ENCODE assay signal across 12 cellular contexts in the genomic region with DNA sequence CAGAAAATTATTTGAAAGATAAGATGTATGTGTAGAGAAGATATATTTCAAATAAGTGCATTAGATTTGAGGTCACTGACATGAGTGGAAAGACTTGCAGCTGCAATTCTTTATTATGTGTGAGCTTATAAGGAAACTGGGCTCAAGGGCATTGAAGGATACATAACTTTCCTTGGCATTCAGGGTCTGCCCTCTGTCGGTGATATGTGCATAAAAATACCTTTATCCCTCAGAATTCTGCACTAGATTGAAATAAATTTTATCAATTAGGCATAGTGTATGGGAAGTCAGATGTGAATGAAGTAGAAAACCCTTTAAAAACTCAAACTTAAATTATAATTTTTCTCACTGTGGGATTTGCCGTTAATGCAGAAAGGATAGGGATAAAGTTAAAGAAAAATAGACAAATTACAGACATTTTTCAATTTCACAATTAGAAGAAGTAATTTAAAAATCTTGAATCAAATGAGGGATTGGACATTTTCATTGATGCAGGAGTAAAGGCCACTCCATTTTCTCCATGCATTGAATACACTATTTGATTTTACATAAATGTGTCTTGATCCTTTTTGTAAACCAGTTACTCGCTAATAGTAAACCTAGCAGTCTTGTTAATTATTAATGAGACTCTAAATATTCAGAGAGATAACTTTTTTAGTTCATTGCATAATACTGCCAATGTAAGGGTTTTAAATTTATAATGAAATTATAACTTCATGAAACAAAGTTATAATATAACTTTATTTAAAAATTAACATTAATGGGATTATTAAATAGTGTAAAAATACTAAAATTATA. TPM values are rescaled to one million over a fixed set of nuclear protein-coding genes. Genes with fewer than 3 reads are reported as not detected.
DNase-seq lines count a peak whose midpoint lies in the region; FAIRE-seq and TF ChIP-seq lines count a peak whose summit lies in the region.
"Had no signal": no experiment of that assay in that cellular context is flagged by ENCODE, and none has a peak within 500 bp of the region (broad histone marks: within the 10 kb centered on the region; RNA-seq: fewer than 3 reads in every experiment).

No MANE protein-coding gene starts in this region.

- H4K91ac ChIP-seq in neuronal stem cell (ENCODE audit: low read depth, low read length, poor library complexity): no peak overlapping the region

- no peak overlapping the region for H2BK120ac ChIP-seq in neuronal stem cell (ENCODE audit: low read depth, low read length)

- H4K20me1 ChIP-seq in OCI-LY3 (ENCODE audit: insufficient read depth, low read length) (no peaks in the 10 kb centered on the region), endothelial cell of umbilical vein (replicated peaks; ENCODE audit: control insufficient read depth, extremely low read depth, insufficient read depth, low read length) (no peaks in the 10 kb centered on the region)

- no peak overlapping the region for H3K23ac ChIP-seq in neuronal stem cell (ENCODE audit: low read depth, low read length, poor library complexity)

- TF ChIP-seq CTCF in OCI-LY3 (IDR thresholded peaks at IDR 0.05; ENCODE audit: low read depth, low read length) (peak; percentile 29), endothelial cell of umbilical vein (IDR thresholded peaks at IDR 0.05; ENCODE audit: extremely low read depth in 1 of 2, insufficient read depth in 1 of 2, low read depth in 1 of 2, low read length in 2 of 2) (no peak), parathyroid adenoma (IDR thresholded peaks at IDR 0.05) (peak; percentile 49)

- H3K9ac ChIP-seq in OCI-LY3 (ENCODE audit: low read length) (no peak overlapping the region), endothelial cell of umbilical vein (replicated peaks; ENCODE audit: extremely low read depth, insufficient read depth, low read length) (no peak overlapping the region), parathyroid adenoma (no peak overlapping the region), neuronal stem cell (ENCODE audit: low read depth, low read length, poor library complexity) (no peak overlapping the region)

- no peak overlapping the region for H3K4ac ChIP-seq in neuronal stem cell (ENCODE audit: low read length)

- H3K36me3 ChIP-seq in OCI-LY3 (replicated peaks; ENCODE audit: low read depth, low read length) (no peaks in the 10 kb centered on the region), endothelial cell of umbilical vein (ENCODE audit: control insufficient read depth in 2 of 2, extremely low read depth in 1 of 2, insufficient read depth in 2 of 2, low read length in 2 of 2) (no peaks in the 10 kb centered on the region), parathyroid adenoma (ENCODE audit: control insufficient read depth, insufficient read depth, low read length) (no peaks in the 10 kb centered on the region), neuronal stem cell (replicated peaks in 1 of 2; ENCODE audit: control insufficient read depth in 2 of 2, insufficient read depth in 2 of 2, low read length in 2 of 2) (no peaks in the 10 kb centered on the region)
- H3K36me3 ChIP-seq: thyroid gland had no signal

- no peak overlapping the region for H4K8ac ChIP-seq in neuronal stem cell (ENCODE audit: low read depth, low read length)

- no peaks in the 10 kb centered on the region for H3K9me1 ChIP-seq in endothelial cell of umbilical vein (replicated peaks; ENCODE audit: control insufficient read depth, extremely low read depth, insufficient read depth, low read length)

- DNase-seq in DMS53 (lab: John Stamatoyannopoulos, UW) (peak; percentile 34), DMS53 treated with DMSO at 0.1 percent for 48 hours (lab: John Stamatoyannopoulos, UW; ENCODE audit: unreplicated experiment) (no peak), endothelial cell of umbilical vein (ENCODE audit: low read depth, low spot score) (peak; percentile 18), neuronal stem cell (ENCODE audit: low spot score) (no peak), ecto neural progenitor cell (ENCODE audit: low spot score) (no peak), DMS114 treated with DMSO at 0.1 percent for 48 hours (lab: John Stamatoyannopoulos, UW; ENCODE audit: unreplicated experiment) (no peak)
- DNase-seq: NCI-H2171 treated with DMSO at 0.1 percent for 48 hours; stimulated activated CD4-positive, alpha-beta T cell treated with anti-CD3 and anti-CD28 coated beads, Interleukin-2, amount 100 ng/mL, for 48 hours; thyroid gland had no signal

- CTCF ChIA-PET in endothelial cell of umbilical vein (lab: Charles Lee): interaction anchor here (0.6 to 1.0 kb wide), 16 partner anchors 9 to 765 kb away, joined by 3 to 32 read pairs (median 3); a partner anchor contains a TSS

- no peak for FAIRE-seq in endothelial cell of umbilical vein (lab: Jason Lieb, UNC)

- H3K79me2 ChIP-seq in OCI-LY3 (ENCODE audit: low read length): no peaks in the 10 kb centered on the region
- no peaks in the 10 kb centered on the region for H3K79me2 ChIP-seq in endothelial cell of umbilical vein (ENCODE audit: control insufficient read depth, insufficient read depth, low read length)
- H3K79me2 ChIP-seq in parathyroid adenoma: no peaks in the 10 kb centered on the region

- H2AK5ac ChIP-seq in neuronal stem cell (ENCODE audit: low read depth, low read length): no peak overlapping the region

- H3K27ac ChIP-seq in OCI-LY3 (ENCODE audit: low read length) (no peak overlapping the region), endothelial cell of umbilical vein (ENCODE audit: insufficient read depth, low read depth, low read length) (no peak overlapping the region), parathyroid adenoma (no peak overlapping the region), neuronal stem cell (replicated peaks; ENCODE audit: low read length) (no peak overlapping the region)
- H3K27ac ChIP-seq: thyroid gland had no signal

- POLR2A ChIA-PET in endothelial cell of umbilical vein (lab: Charles Lee): interaction anchor here (0.5 kb wide), 1 partner anchor 622 kb away, joined by 3 read pairs; no protein-coding TSS in a partner anchor

- H3K27me3 ChIP-seq in OCI-LY3 (ENCODE audit: low read depth, low read length) (no peaks in the 10 kb centered on the region), endothelial cell of umbilical vein (ENCODE audit: control insufficient read depth in 2 of 2, insufficient read depth in 2 of 2, low read length in 2 of 2) (no peaks in the 10 kb centered on the region), parathyroid adenoma (ENCODE audit: control insufficient read depth, insufficient read depth, low read length) (no peaks in the 10 kb centered on the region), neuronal stem cell (ENCODE audit: control insufficient read depth in 3 of 3, insufficient read depth in 3 of 3, low read depth in 1 of 3, low read length in 3 of 3) (no peaks in the 10 kb centered on the region)
- H3K27me3 ChIP-seq: thyroid gland had no signal

- WGBS in neuronal stem cell (ENCODE audit: extremely low coverage in 2 of 2, insufficient read length in 2 of 2, insufficient replicate concordance in 1 of 2), 2 donors: no CpG with 5 or more reads among the region's 3 CpGs

- no peaks in the 10 kb centered on the region for H3K79me1 ChIP-seq in neuronal stem cell (ENCODE audit: low read depth, low read length)

- no peak overlapping the region for H2AFZ ChIP-seq in OCI-LY3 (ENCODE audit: low read depth, low read length)
- no peak overlapping the region for H2AFZ ChIP-seq in endothelial cell of umbilical vein (ENCODE audit: low read depth, low read length)
- H2AFZ ChIP-seq in parathyroid adenoma: no peak overlapping the region
- no peak overlapping the region for H2AFZ ChIP-seq in neuronal stem cell (ENCODE audit: low read length)

- dilution Hi-C loops in endothelial cell of umbilical vein (cut with MboI; ENCODE audit: extremely low pct_ligation_motif_present, low sequenced_read_pairs): no loop called here

- no TSS peak for BruUV-seq in endothelial cell of umbilical vein (replicated peaks; lab: Mats Ljungman, UMichigan)

- no peaks in the 10 kb centered on the region for H3K4me1 ChIP-seq in OCI-LY3 (ENCODE audit: low read length)
- H3K4me1 ChIP-seq in endothelial cell of umbilical vein (ENCODE audit: control insufficient read depth, extremely low read depth, insufficient read depth, low read length): peaks cover 5% of the 10 kb centered on the region
- no peaks in the 10 kb centered on the region for H3K4me1 ChIP-seq in parathyroid adenoma
- H3K4me1 ChIP-seq in neuronal stem cell (ENCODE audit: control insufficient read depth in 2 of 2, insufficient read depth in 1 of 2, low read depth in 1 of 2, low read length in 2 of 2): no peaks in the 10 kb centered on the region
- H3K4me1 ChIP-seq: thyroid gland had no signal

- no peak overlapping the region for H3K14ac ChIP-seq in neuronal stem cell (ENCODE audit: low read length)

- H2BK5ac ChIP-seq in neuronal stem cell (ENCODE audit: low read length): no peak overlapping the region

- H3K4me3 ChIP-seq in OCI-LY3 (ENCODE audit: low read length) (no peak overlapping the region), endothelial cell of umbilical vein (replicated peaks in 1 of 3; ENCODE audit: insufficient read depth in 1 of 3, low read depth in 1 of 3, low read length in 3 of 3) (no peak overlapping the region), parathyroid adenoma (ENCODE audit: low read depth, low read length) (no peak overlapping the region), neuronal stem cell (ENCODE audit: low read length in 2 of 2) (no peak overlapping the region)
- H3K4me3 ChIP-seq: thyroid gland had no signal

- no peak overlapping the region for H2BK15ac ChIP-seq in neuronal stem cell (ENCODE audit: low read length)

- intact Hi-C loops in endothelial cell of umbilical vein (cut with micrococcal nuclease): loop anchor here (1.0 kb wide), 1 partner anchor 101 kb away; no protein-coding TSS in a partner anchor

- no peak overlapping the region for H3K4me2 ChIP-seq in OCI-LY3 (ENCODE audit: low read length)
- no peak overlapping the region for H3K4me2 ChIP-seq in endothelial cell of umbilical vein (ENCODE audit: insufficient read depth, low read length)
- no peak overlapping the region for H3K4me2 ChIP-seq in parathyroid adenoma (ENCODE audit: low read length)
- H3K4me2 ChIP-seq in neuronal stem cell (ENCODE audit: insufficient read depth, low read length, poor library complexity, severe bottlenecking): no peak overlapping the region

- no peak overlapping the region for H3K18ac ChIP-seq in neuronal stem cell (ENCODE audit: low read length)

- no peak for TF ChIP-seq POLR2A in endothelial cell of umbilical vein (IDR thresholded peaks at IDR 0.05; ENCODE audit: low read depth, low read length)

- H2BK12ac ChIP-seq in neuronal stem cell (ENCODE audit: low read length): no peak overlapping the region

- H3K9me3 ChIP-seq in OCI-LY3 (ENCODE audit: insufficient read depth, low read length): no peaks in the 10 kb centered on the region
- no peaks in the 10 kb centered on the region for H3K9me3 ChIP-seq in endothelial cell of umbilical vein (replicated peaks; ENCODE audit: control insufficient read depth, insufficient read depth, low read length)
- no peaks in the 10 kb centered on the region for H3K9me3 ChIP-seq in parathyroid adenoma (ENCODE audit: control insufficient read depth, low read length)
- no peaks in the 10 kb centered on the region for H3K9me3 ChIP-seq in neuronal stem cell (replicated peaks in 1 of 2; ENCODE audit: control insufficient read depth in 2 of 2, insufficient read depth in 1 of 2, low read depth in 1 of 2, low read length in 2 of 2)
- H3K9me3 ChIP-seq: thyroid gland had no signal

RNA-seq across cellular contexts. Expression of a gene that starts 21.0 kb away (rescaled TPM):
- not detected in 2 replicates for total RNA-seq in endothelial cell of umbilical vein
- not detected in 2 replicates for polyA plus RNA-seq in endothelial cell of umbilical vein
- polyA plus RNA-seq in endothelial cell of umbilical vein (2011; cell fraction: cytosol; rRNA removed): not detected in 2 replicates
- polyA plus RNA-seq in endothelial cell of umbilical vein (2011; cell fraction: nucleus; rRNA removed): not detected in 2 replicates
- polyA plus RNA-seq in endothelial cell of umbilical vein (2012): not detected in 2 replicates
- polyA minus RNA-seq in endothelial cell of umbilical vein: not detected in 2 replicates
- polyA minus RNA-seq in endothelial cell of umbilical vein (2011; cell fraction: cytosol; rRNA and poly(A)+ RNA removed): 2.3 TPM
- not detected in 2 replicates for polyA minus RNA-seq in endothelial cell of umbilical vein (2011; cell fraction: nucleus; rRNA and poly(A)+ RNA removed)
- 0.20 TPM for polyA plus RNA-seq in neuronal stem cell (2013, experiment 1 of 2)
- polyA plus RNA-seq in neuronal stem cell (2013, experiment 2 of 2): 0.29 TPM
- total RNA-seq: mononuclear cell had no signal

Comparison
In these comparisons a context has a peak if more than half of its experiments do, and no peak if none do; other contexts are left out.
1. DNase-seq: peak in DMS53 (single experiment) and endothelial cell of umbilical vein (single experiment); none in DMS53 treated with DMSO at 0.1 percent for 48 hours (single experiment), neuronal stem cell (single experiment), ecto neural progenitor cell (single experiment) and DMS114 treated with DMSO at 0.1 percent for 48 hours (single experiment).
2. CTCF ChIP-seq: peak in OCI-LY3 (single experiment) and parathyroid adenoma (single experiment); none in endothelial cell of umbilical vein (0 of 2).